Comparison of ENCODE assay signal across 14 cellular contexts in the genomic region with DNA sequence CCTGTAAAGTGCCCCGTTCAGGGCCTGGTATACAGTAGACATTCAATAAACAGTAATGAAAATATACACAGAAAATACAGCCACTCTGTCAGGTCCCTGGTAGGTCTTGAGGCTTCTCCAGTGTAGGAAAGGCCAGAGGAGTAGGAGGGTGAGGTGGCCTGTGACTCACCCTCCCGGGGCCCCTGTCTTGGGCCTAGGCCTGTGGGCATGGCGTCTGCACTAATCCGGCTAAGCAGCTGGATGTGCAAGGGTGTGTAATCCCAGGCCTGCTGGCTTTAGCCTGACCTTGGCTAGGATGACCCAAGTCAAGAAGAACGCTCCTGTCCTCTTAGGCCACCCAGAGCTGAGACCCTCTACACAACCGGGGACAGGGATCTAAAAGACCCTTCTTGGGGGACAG.
DNase-seq lines count a peak whose midpoint lies in the region; ATAC-seq and TF ChIP-seq lines count a peak whose summit lies in the region.
"Had no signal": no experiment of that assay in that cellular context is flagged by ENCODE, and none has a peak within 500 bp of the region (broad histone marks: within the 10 kb centered on the region; RNA-seq: fewer than 3 reads in every experiment).

No MANE protein-coding gene starts in this region.

- DNase-seq in AG10803 (ENCODE audit: low read depth) = peak; percentile 66
- peak; percentile 69 for DNase-seq in HT1080 (ENCODE audit: low read depth)
- DNase-seq in amniotic epithelial cell (ENCODE audit: low read depth) = peak; percentile 71
- DNase-seq in kidney tubule cell (ENCODE audit: low spot score) = peak; percentile 38
- no peak for DNase-seq in activated naive CD4-positive, alpha-beta T cell treated with anti-CD3 and anti-CD28 coated beads, Interleukin-2, amount 10 ng/mL, durations not matched to agents 7 days and 5 days
- no peak for DNase-seq in NCI-H510A (lab: John Stamatoyannopoulos, UW)
- no peak for DNase-seq in iPS-NIHi7 (ENCODE audit: extremely low spot score)
- DNase-seq in naive thymus-derived CD4-positive, alpha-beta T cell = no peak
- DNase-seq: CD4-positive, CD25-positive, alpha-beta regulatory T cell; naive thymus-derived CD8-positive, alpha-beta T cell; NCI-H1930; Peyer's patch; small intestine; stimulated activated CD8-positive, alpha-beta memory T cell treated with anti-CD3 and anti-CD28 coated beads, Interleukin-4, amount 100 ng/mL, for 48 hours had no signal

- H3K9me3 Mint-ChIP-seq in activated naive CD4-positive, alpha-beta T cell treated with anti-CD3 and anti-CD28 coated beads, Interleukin-2, amount 10 ng/mL, durations not matched to agents 7 days and 5 days = no peaks in the 10 kb centered on the region
- peaks cover 0 to 8% (median 0%) of the 10 kb centered on the region in 11 donors for H3K9me3 Mint-ChIP-seq in naive thymus-derived CD4-positive, alpha-beta T cell
- H3K9me3 Mint-ChIP-seq: naive thymus-derived CD8-positive, alpha-beta T cell had no signal

- H3K4me1 Mint-ChIP-seq in activated naive CD4-positive, alpha-beta T cell treated with anti-CD3 and anti-CD28 coated beads, Interleukin-2, amount 10 ng/mL, durations not matched to agents 7 days and 5 days = no peaks in the 10 kb centered on the region
- H3K4me1 Mint-ChIP-seq in naive thymus-derived CD4-positive, alpha-beta T cell = peaks cover 0 to 2% (median 0%) of the 10 kb centered on the region in 7 donors
- H3K4me1 Mint-ChIP-seq: CD4-positive, CD25-positive, alpha-beta regulatory T cell had no signal

- no peak overlapping the region for H3K27ac Mint-ChIP-seq in activated naive CD4-positive, alpha-beta T cell treated with anti-CD3 and anti-CD28 coated beads, Interleukin-2, amount 10 ng/mL, durations not matched to agents 7 days and 5 days
- no peak overlapping the region for H3K27ac Mint-ChIP-seq in naive thymus-derived CD4-positive, alpha-beta T cell
- H3K27ac Mint-ChIP-seq: CD4-positive, CD25-positive, alpha-beta regulatory T cell; naive thymus-derived CD8-positive, alpha-beta T cell had no signal

- H3K4me3 Mint-ChIP-seq in activated naive CD4-positive, alpha-beta T cell treated with anti-CD3 and anti-CD28 coated beads, Interleukin-2, amount 10 ng/mL, durations not matched to agents 7 days and 5 days = no peak overlapping the region
- no peak overlapping the region for H3K4me3 Mint-ChIP-seq in naive thymus-derived CD4-positive, alpha-beta T cell
- H3K4me3 Mint-ChIP-seq: CD4-positive, CD25-positive, alpha-beta regulatory T cell; naive thymus-derived CD8-positive, alpha-beta T cell had no signal

- intact Hi-C loops in naive thymus-derived CD4-positive, alpha-beta T cell (cut with micrococcal nuclease) = no loop called here

- H3K4me3 ChIP-seq in AG10803 (ENCODE audit: low read length) = no peak overlapping the region
- H3K4me3 ChIP-seq in naive thymus-derived CD4-positive, alpha-beta T cell (ENCODE audit: low read length) = no peak overlapping the region
- H3K4me3 ChIP-seq: Peyer's patch had no signal

- CTCF ChIA-PET in activated naive CD4-positive, alpha-beta T cell treated with anti-CD3 and anti-CD28 coated beads, Interleukin-2, amount 10 ng/mL, durations not matched to agents 7 days and 5 days (lab: Charles Lee) = interaction anchor here (1.1 kb wide), 1 partner anchor 13 kb away, joined by 4 read pairs; no protein-coding TSS in a partner anchor
- CTCF ChIA-PET in naive thymus-derived CD4-positive, alpha-beta T cell (lab: Charles Lee) = no interaction called here

- H3K27me3 ChIP-seq in naive thymus-derived CD4-positive, alpha-beta T cell (ENCODE audit: control insufficient read depth in 2 of 2, insufficient read depth in 2 of 2, low read length in 2 of 2) = no peaks in the 10 kb centered on the region
- H3K27me3 ChIP-seq: Peyer's patch had no signal

- H3K27me3 Mint-ChIP-seq in activated naive CD4-positive, alpha-beta T cell treated with anti-CD3 and anti-CD28 coated beads, Interleukin-2, amount 10 ng/mL, durations not matched to agents 7 days and 5 days = peaks cover 21% of the 10 kb centered on the region
- peaks cover 7 to 21% (median 11%) of the 10 kb centered on the region in 5 donors for H3K27me3 Mint-ChIP-seq in naive thymus-derived CD4-positive, alpha-beta T cell

- no peak for ATAC-seq in naive thymus-derived CD4-positive, alpha-beta T cell
- ATAC-seq: naive thymus-derived CD8-positive, alpha-beta T cell had no signal

- TF ChIP-seq CTCF in AG10803 (conservative IDR thresholded peaks at IDR 0.05; ENCODE audit: low read length) = no peak

- H3K27ac ChIP-seq in naive thymus-derived CD4-positive, alpha-beta T cell (ENCODE audit: low read depth, low read length) = no peak overlapping the region

- H3K9me3 ChIP-seq in naive thymus-derived CD4-positive, alpha-beta T cell (ENCODE audit: control insufficient read depth in 2 of 3, low read length in 3 of 3) = no peaks in the 10 kb centered on the region
- H3K9me3 ChIP-seq: Peyer's patch had no signal

- H3K36me3 ChIP-seq in naive thymus-derived CD4-positive, alpha-beta T cell (ENCODE audit: control insufficient read depth in 2 of 3, insufficient read depth in 3 of 3, low read length in 3 of 3) = no peaks in the 10 kb centered on the region
- H3K36me3 ChIP-seq: Peyer's patch had no signal

- no peaks in the 10 kb centered on the region for H3K4me1 ChIP-seq in naive thymus-derived CD4-positive, alpha-beta T cell (ENCODE audit: control insufficient read depth in 2 of 2, insufficient read depth in 2 of 2, low read length in 2 of 2)
- H3K4me1 ChIP-seq: Peyer's patch had no signal

- no peaks in the 10 kb centered on the region for H3K36me3 Mint-ChIP-seq in activated naive CD4-positive, alpha-beta T cell treated with anti-CD3 and anti-CD28 coated beads, Interleukin-2, amount 10 ng/mL, durations not matched to agents 7 days and 5 days
- no peaks in the 10 kb centered on the region for H3K36me3 Mint-ChIP-seq in naive thymus-derived CD4-positive, alpha-beta T cell
- H3K36me3 Mint-ChIP-seq: naive thymus-derived CD8-positive, alpha-beta T cell had no signal

- POLR2A ChIA-PET in naive thymus-derived CD4-positive, alpha-beta T cell (lab: Charles Lee) = no interaction called here

Comparison
In these comparisons a context has a peak if more than half of its experiments do, and no peak if none do; other contexts are left out.
1. DNase-seq: peak in AG10803 (single experiment), HT1080 (single experiment), amniotic epithelial cell (single experiment) and kidney tubule cell (single experiment); none in activated naive CD4-positive, alpha-beta T cell treated with anti-CD3 and anti-CD28 coated beads, Interleukin-2, amount 10 ng/mL, durations not matched to agents 7 days and 5 days (single experiment), NCI-H510A (single experiment), iPS-NIHi7 (single experiment) and naive thymus-derived CD4-positive, alpha-beta T cell (0 of 9).